Comparison of ENCODE assay signal across 8 cellular contexts in the genomic region with DNA sequence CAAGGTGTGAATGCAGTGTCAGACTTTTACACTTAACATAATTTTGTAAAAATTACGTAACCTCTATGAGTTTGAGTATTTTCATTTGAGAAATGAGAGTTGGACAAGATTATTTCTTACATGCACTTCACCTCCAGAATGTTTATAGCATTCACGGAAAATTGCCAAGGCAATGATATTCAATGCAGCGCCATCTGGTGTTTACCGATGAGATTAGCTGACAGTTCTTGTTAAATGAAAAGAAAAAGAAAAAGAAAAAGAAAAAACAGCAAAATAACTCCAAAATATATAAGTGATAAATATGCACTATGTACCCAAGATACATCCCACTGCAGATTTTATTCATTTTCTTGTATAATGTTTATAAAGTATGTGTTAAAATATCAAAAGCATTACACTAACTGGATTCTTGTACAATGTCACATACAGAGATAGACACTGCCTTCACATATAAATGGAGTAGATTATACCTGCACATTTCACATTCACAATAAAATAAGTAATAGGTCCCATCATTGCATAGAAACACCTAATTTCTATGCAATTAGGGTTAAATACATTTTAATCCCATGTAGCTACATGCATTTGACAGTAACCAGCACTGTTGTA.
A peak's percentile ranks its signal among the peaks of the same experiment; 100 is the strongest.
DNase-seq lines count a peak whose midpoint lies in the region; ATAC-seq, FAIRE-seq and TF ChIP-seq lines count a peak whose summit lies in the region.

No MANE protein-coding gene starts in this region.

- no peaks in the 10 kb centered on the region for H3K27me3 ChIP-seq in spleen (replicated peaks in 1 of 7)
- no peaks in the 10 kb centered on the region for H3K27me3 ChIP-seq in naive thymus-derived CD4-positive, alpha-beta T cell (ENCODE audit: control insufficient read depth in 2 of 2, insufficient read depth in 2 of 2, low read length in 2 of 2)

- WGBS in spleen, 5 donors, result 11 to 16% (median 13%) methylated on average over 4 of the region's 4 CpGs

- peak; percentile 52 for ATAC-seq in HG03442 (IDR thresholded peaks at IDR 0.05; ENCODE audit: unreplicated experiment)
- ATAC-seq in naive thymus-derived CD4-positive, alpha-beta T cell, result no peak

- no peaks in the 10 kb centered on the region for H3K9me3 Mint-ChIP-seq in activated naive CD4-positive, alpha-beta T cell treated with anti-CD3 and anti-CD28 coated beads for 36 hours
- peaks cover 0 to 4% (median 0%) of the 10 kb centered on the region in 11 donors for H3K9me3 Mint-ChIP-seq in naive thymus-derived CD4-positive, alpha-beta T cell

- no peak overlapping the region for H3K27ac Mint-ChIP-seq in activated naive CD4-positive, alpha-beta T cell treated with anti-CD3 and anti-CD28 coated beads for 36 hours
- H3K27ac Mint-ChIP-seq in naive thymus-derived CD4-positive, alpha-beta T cell, result no peak overlapping the region

- H3K27ac ChIP-seq in spleen, result no peak overlapping the region
- no peak overlapping the region for H3K27ac ChIP-seq in naive thymus-derived CD4-positive, alpha-beta T cell (ENCODE audit: low read depth, low read length)

- no peaks in the 10 kb centered on the region for H3K4me1 ChIP-seq in spleen
- no peaks in the 10 kb centered on the region for H3K4me1 ChIP-seq in naive thymus-derived CD4-positive, alpha-beta T cell (ENCODE audit: control insufficient read depth in 2 of 2, insufficient read depth in 2 of 2, low read length in 2 of 2)

- DNase-seq in activated naive CD4-positive, alpha-beta T cell treated with anti-CD3 and anti-CD28 coated beads for 36 hours, result peak; percentile 30
- no peak for DNase-seq in activated naive CD4-positive, alpha-beta T cell treated with anti-CD3 and anti-CD28 coated beads, Interleukin-2, amount 50 U/mL, for 16 hours
- DNase-seq in RCC 7860 (ENCODE audit: low spot score) (peak; percentile 8), fibroblast of pulmonary artery (ENCODE audit: low read depth) (peak; percentile 59), spleen (no peak), NCI-H187 treated with DMSO at 0.1 percent for 48 hours (lab: John Stamatoyannopoulos, UW) (no peak)
- DNase-seq in naive thymus-derived CD4-positive, alpha-beta T cell, result no peak

- H3K36me3 Mint-ChIP-seq in activated naive CD4-positive, alpha-beta T cell treated with anti-CD3 and anti-CD28 coated beads for 36 hours (ENCODE audit: low read depth), result no peaks in the 10 kb centered on the region
- no peaks in the 10 kb centered on the region for H3K36me3 Mint-ChIP-seq in naive thymus-derived CD4-positive, alpha-beta T cell

- TF ChIP-seq POLR2A in spleen (IDR thresholded peaks at IDR 0.05), result no peak

- TF ChIP-seq CTCF in fibroblast of pulmonary artery (IDR thresholded peaks at IDR 0.05; ENCODE audit: low read length, missing control alignments), result peak; percentile 60
- TF ChIP-seq CTCF in spleen (IDR thresholded peaks at IDR 0.05 in 8 of 11, conservative IDR thresholded peaks at IDR 0.05 in 3 of 11), result peak in 8 of 11 experiments; percentile 25 to 58 (median 46)

- intact Hi-C loops in activated naive CD4-positive, alpha-beta T cell treated with anti-CD3 and anti-CD28 coated beads for 36 hours (cut with micrococcal nuclease), result loop anchor here (1.0 to 5.0 kb wide), 2 partner anchors 771 to 960 kb away; no protein-coding TSS in a partner anchor
- intact Hi-C loops in spleen (cut with DNase I; ENCODE audit: low total_unique reads), result no loop called here
- intact Hi-C loops in naive thymus-derived CD4-positive, alpha-beta T cell (cut with micrococcal nuclease), result loop anchor here (2.0 to 5.0 kb wide), 2 partner anchors 1000 to 1041 kb away; no protein-coding TSS in a partner anchor

- no peaks in the 10 kb centered on the region for H3K36me3 ChIP-seq in spleen
- no peaks in the 10 kb centered on the region for H3K36me3 ChIP-seq in naive thymus-derived CD4-positive, alpha-beta T cell (ENCODE audit: control insufficient read depth in 2 of 3, insufficient read depth in 3 of 3, low read length in 3 of 3)

- no peaks in the 10 kb centered on the region for H3K9me3 ChIP-seq in spleen
- H3K9me3 ChIP-seq in naive thymus-derived CD4-positive, alpha-beta T cell (ENCODE audit: control insufficient read depth in 2 of 3, low read length in 3 of 3), result no peaks in the 10 kb centered on the region

- no peak overlapping the region for H3K4me3 Mint-ChIP-seq in activated naive CD4-positive, alpha-beta T cell treated with anti-CD3 and anti-CD28 coated beads for 36 hours
- no peak overlapping the region for H3K4me3 Mint-ChIP-seq in naive thymus-derived CD4-positive, alpha-beta T cell

- H3K27me3 Mint-ChIP-seq in activated naive CD4-positive, alpha-beta T cell treated with anti-CD3 and anti-CD28 coated beads for 36 hours (ENCODE audit: low read depth), result no peaks in the 10 kb centered on the region
- no peaks in the 10 kb centered on the region for H3K27me3 Mint-ChIP-seq in naive thymus-derived CD4-positive, alpha-beta T cell

- CTCF ChIA-PET in activated naive CD4-positive, alpha-beta T cell treated with anti-CD3 and anti-CD28 coated beads for 36 hours (lab: Charles Lee), result interaction anchor here (1.0 to 1.6 kb wide), 2 partner anchors 15 to 998 kb away, joined by 3 to 4 read pairs; no protein-coding TSS in a partner anchor
- CTCF ChIA-PET in naive thymus-derived CD4-positive, alpha-beta T cell (lab: Charles Lee), result no interaction called here

- H3K4me1 Mint-ChIP-seq in activated naive CD4-positive, alpha-beta T cell treated with anti-CD3 and anti-CD28 coated beads for 36 hours (ENCODE audit: low read depth), result no peaks in the 10 kb centered on the region
- H3K4me1 Mint-ChIP-seq in naive thymus-derived CD4-positive, alpha-beta T cell, result no peaks in the 10 kb centered on the region

- peak; percentile 66 for FAIRE-seq in RCC 7860 (lab: Jason Lieb, UNC)

- H3K4me3 ChIP-seq in fibroblast of pulmonary artery (replicated peaks; ENCODE audit: low read depth, low read length), result no peak overlapping the region
- H3K4me3 ChIP-seq in spleen, result no peak overlapping the region
- no peak overlapping the region for H3K4me3 ChIP-seq in naive thymus-derived CD4-positive, alpha-beta T cell (ENCODE audit: low read length)

- POLR2A ChIA-PET in naive thymus-derived CD4-positive, alpha-beta T cell (lab: Charles Lee), result no interaction called here

Comparison
In these comparisons a context has a peak if more than half of its experiments do, and no peak if none do; other contexts are left out.
1. DNase-seq: peak in activated naive CD4-positive, alpha-beta T cell treated with anti-CD3 and anti-CD28 coated beads for 36 hours (single experiment), RCC 7860 (single experiment) and fibroblast of pulmonary artery (single experiment); none in activated naive CD4-positive, alpha-beta T cell treated with anti-CD3 and anti-CD28 coated beads, Interleukin-2, amount 50 U/mL, for 16 hours (single experiment), spleen (single experiment), NCI-H187 treated with DMSO at 0.1 percent for 48 hours (single experiment) and naive thymus-derived CD4-positive, alpha-beta T cell (0 of 9).